14 cellular contexts compared by ENCODE assay signal in genomic region chr7:111098926-111099250, GRCh38. TPM values are rescaled to one million over a fixed set of nuclear protein-coding genes. Genes with fewer than 3 reads are reported as not detected.
DNase-seq lines count a peak whose midpoint lies in the region; ATAC-seq, FAIRE-seq and TF ChIP-seq lines count a peak whose summit lies in the region.
"Had no signal": no experiment of that assay in that cellular context is flagged by ENCODE, and none has a peak within 500 bp of the region (broad histone marks: within the 10 kb centered on the region; RNA-seq: fewer than 3 reads in every experiment).

No MANE protein-coding gene starts in this region.

- TF ChIP-seq RAD21 in K562 (CRISPR knock-in tag; conservative IDR thresholded peaks at IDR 0.05 in 1 of 2, IDR thresholded peaks at IDR 0.05 in 1 of 2), result no peak

- no peaks in the 10 kb centered on the region for H3K4me1 ChIP-seq in OCI-LY7 (ENCODE audit: insufficient read depth, low read length, poor library complexity, severe bottlenecking)
- H3K4me1 ChIP-seq in K562 (replicated peaks in 1 of 2; ENCODE audit: control insufficient read depth in 2 of 2, insufficient read depth in 2 of 2, low read length in 2 of 2), result no peaks in the 10 kb centered on the region
- H3K4me1 ChIP-seq in Karpas-422 (ENCODE audit: low read length), result no peaks in the 10 kb centered on the region; the same call in 1 of the 2 replicates
- H3K4me1 ChIP-seq in right cardiac atrium (ENCODE audit: control insufficient read depth, insufficient read depth, low read length), result no peaks in the 10 kb centered on the region

- FAIRE-seq in K562 (lab: Jason Lieb, UNC), result no peak

- POLR2A ChIA-PET in CD4-positive, alpha-beta T cell (lab: Charles Lee), result interaction anchor here (0.6 to 2.0 kb wide), 12 partner anchors 10 to 503 kb away, joined by 3 to 14 read pairs (median 4); partner anchors contain the start of gene IMMP2L
- POLR2A ChIA-PET in OCI-LY7 (lab: Charles Lee), result interaction anchor here (0.6 to 1.4 kb wide), 4 partner anchors 10 to 704 kb away, joined by 3 read pairs; no protein-coding TSS in a partner anchor
- POLR2A ChIA-PET in K562 (lab: Yijun Ruan, JAX), result interaction anchor here (0.6 kb wide), 1 partner anchor 412 kb away, joined by 3 read pairs; no protein-coding TSS in a partner anchor

- intact Hi-C loops in CD4-positive, alpha-beta T cell (cut with DNase I, micrococcal nuclease), result loop anchor here (1.0 to 10.0 kb wide), 5 partner anchors 386 to 1004 kb away; no protein-coding TSS in a partner anchor
- intact Hi-C loops in OCI-LY7 (cut with micrococcal nuclease; ENCODE audit: unreplicated experiment), result no loop called here
- intact Hi-C loops in K562 (cut with micrococcal nuclease), result no loop called here
- intact Hi-C loops in right cardiac atrium (cut with DNase I), result loop anchor here in 2 of 4 donors (10.0 kb wide), 2 partner anchors 386 to 504 kb away; no protein-coding TSS in a partner anchor

- no peaks in the 10 kb centered on the region for H3K9me3 Mint-ChIP-seq in CD4-positive, alpha-beta T cell
- H3K9me3 Mint-ChIP-seq: effector memory CD8-positive, alpha-beta T cell had no signal

- H3K9ac ChIP-seq in K562 (ENCODE audit: insufficient read depth in 1 of 2, low read depth in 2 of 2, low read length in 2 of 2), result no peak overlapping the region
- no peak overlapping the region for H3K9ac ChIP-seq in Karpas-422 (ENCODE audit: low read length)

- H3K27me3 ChIP-seq in CD4-positive, alpha-beta T cell (ENCODE audit: control insufficient read depth, insufficient read depth, low read length), result no peaks in the 10 kb centered on the region
- H3K27me3 ChIP-seq in K562 (ENCODE audit: control insufficient read depth in 2 of 2, insufficient read depth in 2 of 2, low read length in 2 of 2), result no peaks in the 10 kb centered on the region
- H3K27me3 ChIP-seq in Karpas-422 (ENCODE audit: low read length), result no peaks in the 10 kb centered on the region
- H3K27me3 ChIP-seq in right cardiac atrium (ENCODE audit: control insufficient read depth, insufficient read depth), result no peaks in the 10 kb centered on the region
- H3K27me3 ChIP-seq: ovary, tibial nerve had no signal

- H3K79me2 ChIP-seq in OCI-LY7 (ENCODE audit: insufficient read depth, low read depth, low read length), result no peaks in the 10 kb centered on the region
- H3K79me2 ChIP-seq in K562 (ENCODE audit: control insufficient read depth, insufficient read depth, low read length), result no peaks in the 10 kb centered on the region
- no peaks in the 10 kb centered on the region for H3K79me2 ChIP-seq in Karpas-422 (ENCODE audit: low read length)

- H4K20me1 ChIP-seq in OCI-LY7 (ENCODE audit: insufficient read depth, low read length), result no peaks in the 10 kb centered on the region
- no peaks in the 10 kb centered on the region for H4K20me1 ChIP-seq in K562 (replicated peaks; ENCODE audit: control insufficient read depth, insufficient read depth, low read length)
- no peaks in the 10 kb centered on the region for H4K20me1 ChIP-seq in Karpas-422 (ENCODE audit: insufficient read depth, low read depth, low read length)

- in situ Hi-C loops in K562 (cut with MboI), result loop anchor here (10.0 kb wide), 1 partner anchor 636 kb away; no protein-coding TSS in a partner anchor

- H3K36me3 Mint-ChIP-seq in CD4-positive, alpha-beta T cell (ENCODE audit: low read depth), result peaks cover 39% of the 10 kb centered on the region

- H3K9me2 ChIP-seq in OCI-LY7 (ENCODE audit: insufficient read depth, low read length) (no peaks in the 10 kb centered on the region), Karpas-422 (replicated peaks; ENCODE audit: insufficient read depth, low read length) (no peaks in the 10 kb centered on the region)

- H3K4me1 Mint-ChIP-seq in CD4-positive, alpha-beta T cell (ENCODE audit: low read depth), result peaks cover 74% of the 10 kb centered on the region

- CTCF ChIA-PET in CD4-positive, alpha-beta T cell (lab: Charles Lee), result interaction anchor here (0.5 to 1.7 kb wide), 13 partner anchors 9 to 1009 kb away, joined by 3 to 13 read pairs (median 3); no protein-coding TSS in a partner anchor
- CTCF ChIA-PET in OCI-LY7 (lab: Charles Lee; ENCODE audit: unreplicated experiment) (no interaction called here), K562 (lab: Yijun Ruan, JAX; ENCODE audit: low intra/inter-chr PET ratio) (interaction anchor here (0.7 kb wide), 1 partner anchor 577 kb away, joined by 4 read pairs; no protein-coding TSS in a partner anchor)

- no peaks in the 10 kb centered on the region for H3K9me1 ChIP-seq in K562 (ENCODE audit: control insufficient read depth, insufficient read depth, low read length)

- no peak overlapping the region for H3K4me2 ChIP-seq in OCI-LY7 (ENCODE audit: low read length)
- no peak overlapping the region for H3K4me2 ChIP-seq in K562 (ENCODE audit: insufficient read depth, low read length)
- no peak overlapping the region for H3K4me2 ChIP-seq in Karpas-422 (ENCODE audit: low read depth, low read length, poor library complexity, severe bottlenecking)

- no peak for TF ChIP-seq POLR2A in K562 (conservative IDR thresholded peaks at IDR 0.05)

- no peak for DNase-seq in CD4-positive, alpha-beta T cell
- DNase-seq in OCI-LY7 (ENCODE audit: low spot score), result no peak
- DNase-seq in K562 (ENCODE audit: extremely low read depth in 1 of 4, low spot score in 3 of 4), result no peak
- no peak for DNase-seq in SW480 (ENCODE audit: low spot score)
- no peak for DNase-seq in Karpas-422
- DNase-seq in right cardiac atrium, result no peak
- DNase-seq: SIG-M5, T1000 had no signal

- 10% methylated on average over 1 of the region's 1 CpG for WGBS in K562 (ENCODE audit: insufficient coverage, low coverage, missing lambda C conversion rate)
- 11% methylated on average over 1 of the region's 1 CpG for whole genome bisulfite sequencing in right cardiac atrium

- peak; percentile 28 for TF ChIP-seq CTCF in CD4-positive, alpha-beta T cell (IDR thresholded peaks at IDR 0.05)
- peak; percentile 9; the same call in 1 of the 2 replicates for TF ChIP-seq CTCF in OCI-LY7 (conservative IDR thresholded peaks at IDR 0.05; ENCODE audit: low read length)
- TF ChIP-seq CTCF in K562 (IDR thresholded peaks at IDR 0.05 in 2 of 3, conservative IDR thresholded peaks at IDR 0.05 in 1 of 3; ENCODE audit: insufficient read depth in 2 of 3, low read depth in 1 of 3, low read length in 3 of 3), result no peak

- H3K27ac Mint-ChIP-seq in CD4-positive, alpha-beta T cell, result peak overlapping the region; percentile 82
- H3K27ac Mint-ChIP-seq: B cell; effector memory CD8-positive, alpha-beta T cell had no signal

- H3K9me3 ChIP-seq in CD4-positive, alpha-beta T cell (ENCODE audit: control insufficient read depth, low read length), result no peaks in the 10 kb centered on the region
- H3K9me3 ChIP-seq in OCI-LY7 (ENCODE audit: low read length) (no peaks in the 10 kb centered on the region), K562 (replicated peaks; ENCODE audit: control insufficient read depth, insufficient read depth, low read depth, low read length) (no peaks in the 10 kb centered on the region), Karpas-422 (ENCODE audit: low read length) (no peaks in the 10 kb centered on the region), right cardiac atrium (ENCODE audit: control insufficient read depth, low read length) (no peaks in the 10 kb centered on the region)
- H3K9me3 ChIP-seq: ovary, tibial nerve had no signal

- H3K4me3 Mint-ChIP-seq in CD4-positive, alpha-beta T cell, result peak overlapping the region; percentile 75
- H3K4me3 Mint-ChIP-seq: B cell; effector memory CD8-positive, alpha-beta T cell had no signal

- H3K36me3 ChIP-seq in OCI-LY7 (ENCODE audit: insufficient read depth, low read length), result no peaks in the 10 kb centered on the region
- no peaks in the 10 kb centered on the region for H3K36me3 ChIP-seq in K562 (ENCODE audit: control insufficient read depth, insufficient read depth, low read length)
- H3K36me3 ChIP-seq in Karpas-422 (ENCODE audit: insufficient read depth, low read length), result no peaks in the 10 kb centered on the region
- H3K36me3 ChIP-seq: ovary, tibial nerve had no signal

- TF ChIP-seq EP300 in K562 (IDR thresholded peaks at IDR 0.05; ENCODE audit: low read length), result no peak

- H3K27me3 Mint-ChIP-seq in CD4-positive, alpha-beta T cell, result no peaks in the 10 kb centered on the region
- H3K27me3 Mint-ChIP-seq: B cell; effector memory CD8-positive, alpha-beta T cell had no signal

- H2AFZ ChIP-seq in OCI-LY7 (ENCODE audit: low read length), result no peak overlapping the region
- no peak overlapping the region for H2AFZ ChIP-seq in K562 (ENCODE audit: low read depth, low read length)
- H2AFZ ChIP-seq in Karpas-422 (ENCODE audit: low read length), result no peak overlapping the region

- no peak for ATAC-seq in CD4-positive, alpha-beta T cell (ENCODE audit: poor library complexity)
- ATAC-seq in GM18907 (IDR thresholded peaks at IDR 0.05; ENCODE audit: unreplicated experiment), result peak; percentile 6
- no peak for ATAC-seq in K562
- ATAC-seq in HG02870 (IDR thresholded peaks at IDR 0.05; ENCODE audit: unreplicated experiment), result no peak
- ATAC-seq in right cardiac atrium, result no peak

- BruUV-seq in OCI-LY7 (replicated peaks; lab: Mats Ljungman, UMichigan) (no TSS peak), K562 (replicated peaks; lab: Mats Ljungman, UMichigan) (no TSS peak)

- no peak overlapping the region for H3K27ac ChIP-seq in CD4-positive, alpha-beta T cell (ENCODE audit: low read depth, low read length)
- H3K27ac ChIP-seq in OCI-LY7 (ENCODE audit: low read depth, low read length, poor library complexity, severe bottlenecking) (no peak overlapping the region), K562 (ENCODE audit: extremely low read depth, low read depth, low read length) (no peak overlapping the region), Karpas-422 (ENCODE audit: low read length) (no peak overlapping the region), right cardiac atrium (ENCODE audit: low read length) (no peak overlapping the region)
- H3K27ac ChIP-seq: ovary, tibial nerve had no signal

- H3K4me3 ChIP-seq in OCI-LY7 (ENCODE audit: low read depth, low read length, poor library complexity, severe bottlenecking) (no peak overlapping the region), K562 (no peak overlapping the region), Karpas-422 (ENCODE audit: low read length) (no peak overlapping the region), right cardiac atrium (ENCODE audit: low read length) (no peak overlapping the region)
- H3K4me3 ChIP-seq: ovary, tibial nerve had no signal

RNA-seq across cellular contexts. Expression of gene LRRN3, which starts 8.0 kb away (rescaled TPM):
- 1 to 10 TPM; 3.8 to 6.0 TPM for total RNA-seq in CD4-positive, alpha-beta T cell
- not detected in 2 replicates for total RNA-seq in OCI-LY7 (2014; rRNA removed; shearing (Covaris generic))
- not detected in 2 replicates for total RNA-seq in OCI-LY7 (2022)
- 0.21 TPM in 1 of 2 replicates, not detected in the other for total RNA-seq in K562 (2011; cell fraction: chromatin; rRNA removed; ENCODE audit: low replicate concordance)
- total RNA-seq in K562 (2011; cell fraction: nucleolus; rRNA removed), result 0.13 TPM in 1 of 2 replicates, not detected in the other
- total RNA-seq in K562 (2011; cell fraction: nucleoplasm; rRNA removed), result 0.07 and 0.15 TPM in 2 replicates
- 0.12 TPM in 1 of 2 replicates, not detected in the other for total RNA-seq in K562 (2014; rRNA removed)
- 0.29 and 0.41 TPM in 2 replicates for total RNA-seq in K562 (2014; rRNA removed; fragmentation: Illumina TruSeq; extraction: Trizol)
- 0.11 and 0.18 TPM in 2 replicates for total RNA-seq in K562 (2015; rRNA removed; fragmentation: Illumina TruSeq; extraction: Trizol)
- 0.20 and 0.35 TPM in 2 replicates for total RNA-seq in K562 (2021)
- polyA plus RNA-seq in K562 (2011; rRNA removed), result 0.07 and 0.09 TPM in 2 replicates
- polyA plus RNA-seq in K562 (2011; cell fraction: cytosol; rRNA removed), result 0.01 and 0.03 TPM in 2 replicates
- not detected in 2 replicates for polyA plus RNA-seq in K562 (2011; cell fraction: nucleus; rRNA removed)
- polyA plus RNA-seq in K562 (2012), result 0.08 and 0.10 TPM in 2 replicates
- polyA plus RNA-seq in K562 (2014; fragmentation: Illumina TruSeq; extraction: Trizol), result 0.10 and 0.21 TPM in 2 replicates
- under 1 TPM; 0.20 to 1.00 TPM for polyA plus RNA-seq in K562 (2014; fragmentation: Nextera tagmentation; extraction: Ambion mirVana)
- 0.05 and 0.16 TPM in 2 replicates for polyA plus RNA-seq in K562 (2014; rRNA removed)
- polyA minus RNA-seq in K562 (2011; rRNA and poly(A)+ RNA removed), result 0.06 and 0.18 TPM in 2 replicates
- polyA minus RNA-seq in K562 (2011; cell fraction: cytosol; rRNA and poly(A)+ RNA removed), result not detected in 2 replicates
- polyA minus RNA-seq in K562 (2011; cell fraction: nucleus; rRNA and poly(A)+ RNA removed), result 0.13 and 0.22 TPM in 2 replicates
- not detected in 2 replicates for total RNA-seq in Karpas-422 (2014; rRNA removed; shearing (Covaris generic); ENCODE audit: low replicate concordance)
- 10 to 100 TPM; 15.3 to 44.8 (median 27.5) TPM for total RNA-seq in right cardiac atrium
- polyA plus RNA-seq in right cardiac atrium, result 25.1 TPM

Comparison
In these comparisons a context has a peak if more than half of its experiments do, and no peak if none do; other contexts are left out.
1. CTCF ChIP-seq: peak in CD4-positive, alpha-beta T cell (single experiment) and OCI-LY7 (single experiment); none in K562 (0 of 3).
2. intact Hi-C loops: an anchor here in CD4-positive, alpha-beta T cell (1.0 to 10.0 kb wide); none called in OCI-LY7 and K562.